Comparison of ENCODE assay signal across 1 cellular context in genomic region chr17:45355087-45355486, GRCh38.
TF ChIP-seq lines count a peak whose summit lies in the region.

No MANE protein-coding gene starts in this region.

TF ChIP-seq in H1, 55 proteins besides CTCF, POLR2A, EP300 and RAD21:
- TF ChIP-seq CTBP2 (IDR thresholded peaks at IDR 0.05; ENCODE audit: borderline replicate concordance, insufficient read depth, insufficient read length, low read length) (no peak), KDM5A (IDR thresholded peaks at IDR 0.05; ENCODE audit: low read length) (no peak), BRCA1 (IDR thresholded peaks at IDR 0.05; ENCODE audit: low read depth, low read length) (no peak), SIRT6 (IDR thresholded peaks at IDR 0.05; ENCODE audit: low read length) (no peak), CREB1 (IDR thresholded peaks at IDR 0.05) (no peak), POLR2AphosphoS5 (IDR thresholded peaks at IDR 0.05; ENCODE audit: low read depth, low read length) (no peak), JUND (IDR thresholded peaks at IDR 0.05; ENCODE audit: low read length) (no peak), CBX5 (IDR thresholded peaks at IDR 0.05; ENCODE audit: low read depth, low read length) (no peak), HDAC2 (IDR thresholded peaks at IDR 0.05; ENCODE audit: borderline replicate concordance in 1 of 2, low read depth in 2 of 2, low read length in 2 of 2) (no peak), TAF1 (IDR thresholded peaks at IDR 0.05; ENCODE audit: low read depth, low read length) (no peak), ATF2 (IDR thresholded peaks at IDR 0.05; ENCODE audit: low read length) (no peak), NANOG (IDR thresholded peaks at IDR 0.05; ENCODE audit: insufficient read depth, low read depth, low read length, poor library complexity, severe bottlenecking) (no peak), KDM4A (IDR thresholded peaks at IDR 0.05; ENCODE audit: low read depth, low read length, severe bottlenecking) (no peak), CEBPB (IDR thresholded peaks at IDR 0.05; ENCODE audit: low read depth, low read length) (no peak), TBP (IDR thresholded peaks at IDR 0.05; ENCODE audit: low read depth, low read length) (no peak), SP4 (IDR thresholded peaks at IDR 0.05; ENCODE audit: low read length) (no peak), MAX (IDR thresholded peaks at IDR 0.05) (no peak), BCL11A (IDR thresholded peaks at IDR 0.05; ENCODE audit: low read depth in 2 of 2, low read length in 2 of 2) (no peak), RNF2 (IDR thresholded peaks at IDR 0.05; ENCODE audit: borderline replicate concordance, low read depth, low read length, missing control alignments, poor library complexity, severe bottlenecking) (no peak), YY1 (IDR thresholded peaks at IDR 0.05; ENCODE audit: low read depth, low read length) (no peak)
